ENCODE assay signal across 17 cellular contexts in genomic region chr3:4030567-4030966, GRCh38.
DNase-seq lines count a peak whose midpoint lies in the region; ATAC-seq and TF ChIP-seq lines count a peak whose summit lies in the region.
"Had no signal": no experiment of that assay in that cellular context is flagged by ENCODE, and none has a peak within 500 bp of the region (broad histone marks: within the 10 kb centered on the region; RNA-seq: fewer than 3 reads in every experiment).

No MANE protein-coding gene starts in this region.

- H3K4me3 ChIP-seq in right atrium auricular region (no peak overlapping the region), right cardiac atrium (ENCODE audit: low read length) (no peak overlapping the region), skeletal muscle tissue (ENCODE audit: low read length in 3 of 3) (no peak overlapping the region)

- H3K27me3 ChIP-seq in right atrium auricular region (no peaks in the 10 kb centered on the region), right cardiac atrium (ENCODE audit: control insufficient read depth, insufficient read depth) (no peaks in the 10 kb centered on the region), skeletal muscle tissue (ENCODE audit: control insufficient read depth in 3 of 3, insufficient read depth in 3 of 3, low read length in 3 of 3) (no peaks in the 10 kb centered on the region)
- H3K27me3 ChIP-seq: BE2C had no signal

- H3K9me3 ChIP-seq in right atrium auricular region: no peaks in the 10 kb centered on the region
- no peaks in the 10 kb centered on the region for H3K9me3 ChIP-seq in right cardiac atrium (ENCODE audit: control insufficient read depth, low read length)
- H3K9me3 ChIP-seq in skeletal muscle tissue (ENCODE audit: control insufficient read depth in 3 of 3, low read length in 3 of 3): no peaks in the 10 kb centered on the region
- H3K9me3 ChIP-seq: BE2C had no signal

- TF ChIP-seq CTCF in right atrium auricular region (IDR thresholded peaks at IDR 0.05): no peak

- no peak overlapping the region for H3K27ac ChIP-seq in right atrium auricular region
- H3K27ac ChIP-seq in right cardiac atrium (ENCODE audit: low read length): no peak overlapping the region
- H3K27ac ChIP-seq in skeletal muscle tissue (ENCODE audit: low read depth, low read length): peak overlapping the region; percentile 45
- H3K27ac ChIP-seq: C4-2B, HL-60 had no signal

- intact Hi-C loops in Right ventricle myocardium superior (cut with DNase I) (no loop called here), right cardiac atrium (cut with DNase I) (no loop called here)

- 98% methylated on average over 1 of the region's 1 CpG for WGBS in right cardiac atrium

- no peak overlapping the region for H3K9ac ChIP-seq in skeletal muscle tissue (ENCODE audit: low read depth in 1 of 3, low read length in 3 of 3)

- no peak for DNase-seq in Right ventricle myocardium superior
- no peak for DNase-seq in right atrium auricular region (ENCODE audit: low spot score)
- peak; percentile 49 for DNase-seq in NCI-H1105 treated with DMSO at 0.1 percent for 48 hours (lab: John Stamatoyannopoulos, UW)
- DNase-seq in right cardiac atrium: no peak
- DNase-seq in AG20443 (ENCODE audit: low spot score): no peak
- DNase-seq: BE2C; CD4-positive, alpha-beta memory T cell; DMS153; DMS79 treated with DMSO at 0.1 percent for 48 hours; EL; IMR-90 had no signal

- H3K4me1 ChIP-seq in right atrium auricular region (no peaks in the 10 kb centered on the region), right cardiac atrium (ENCODE audit: control insufficient read depth, insufficient read depth, low read length) (no peaks in the 10 kb centered on the region), skeletal muscle tissue (ENCODE audit: control insufficient read depth in 3 of 3, insufficient read depth in 3 of 3, low read length in 3 of 3) (peaks cover 0 to 7% (median 3%) of the 10 kb centered on the region in 3 donors)
- H3K4me1 ChIP-seq: BE2C had no signal

- no peaks in the 10 kb centered on the region for H3K36me3 ChIP-seq in right atrium auricular region
- no peaks in the 10 kb centered on the region for H3K36me3 ChIP-seq in skeletal muscle tissue (ENCODE audit: control insufficient read depth in 3 of 3, insufficient read depth in 3 of 3, low read length in 3 of 3)
- H3K36me3 ChIP-seq: BE2C had no signal

- peak; percentile 84 for ATAC-seq in Right ventricle myocardium superior (ENCODE audit: poor library complexity)
- peak; percentile 40 to 69 for ATAC-seq in right cardiac atrium
- no peak for ATAC-seq in GM19455 (IDR thresholded peaks at IDR 0.05; ENCODE audit: unreplicated experiment)
- ATAC-seq in GM19397 (IDR thresholded peaks at IDR 0.05; ENCODE audit: unreplicated experiment): no peak
- ATAC-seq: HCT116 had no signal

Comparison
In these comparisons a context has a peak if more than half of its experiments do, and no peak if none do; other contexts are left out.
1. ATAC-seq: peak in Right ventricle myocardium superior (single experiment) and right cardiac atrium (2 of 2); none in GM19455 (single experiment) and GM19397 (single experiment).